Comparison of ENCODE assay signal across 24 cellular contexts in the genomic region with DNA sequence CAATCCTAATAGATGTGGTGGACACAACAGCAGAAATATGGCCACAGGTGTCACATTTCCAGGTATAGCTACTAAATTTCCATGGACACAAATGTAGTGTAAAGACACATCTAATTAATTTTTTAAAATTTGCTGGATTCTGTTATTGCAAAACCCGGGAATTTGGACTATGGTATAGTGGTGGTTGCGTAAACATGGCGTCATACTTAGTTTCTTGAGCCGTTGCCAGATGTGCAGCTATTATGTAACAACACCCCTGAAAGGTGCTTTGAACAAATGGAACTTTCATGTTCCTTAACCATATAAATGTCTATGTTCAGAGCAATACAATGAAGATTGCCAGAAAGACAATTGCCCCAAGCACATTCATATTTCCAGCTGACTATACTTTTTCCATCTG.
"Had no signal": no experiment of that assay in that cellular context is flagged by ENCODE, and none has a peak within 500 bp of the region (broad histone marks: within the 10 kb centered on the region; RNA-seq: fewer than 3 reads in every experiment).

No MANE protein-coding gene starts in this region.

- H3K27me3 ChIP-seq: dorsolateral prefrontal cortex, gastroesophageal sphincter, heart left ventricle, thyroid gland had no signal

- H3K27ac Mint-ChIP-seq: activated naive CD4-positive, alpha-beta T cell treated with anti-CD3 and anti-CD28 coated beads, Interleukin-2, amount 50 U/mL, for 24 hours; activated T-cell treated with anti-CD3 and anti-CD28 coated beads, Interleukin-2, amount 50 U/mL, for 72 hours; endodermal cell; memory B cell; naive B cell had no signal

- DNase-seq: activated CD4-positive, alpha-beta T cell treated with anti-CD3 and anti-CD28 coated beads for 1 hour; activated CD4-positive, alpha-beta T cell treated with anti-CD3 and anti-CD28 coated beads, Interleukin-2, amount 50 U/mL, for 4 hours; activated gamma-delta T cell; activated T-cell treated with anti-CD3 and anti-CD28 coated beads, Interleukin-2, amount 50 U/mL, for 72 hours; amniotic stem cell; caudate nucleus; dorsolateral prefrontal cortex; endodermal cell; erythroblast; heart left ventricle; kidney glomerular epithelial cell; left ventricle myocardium inferior; mucosa of descending colon; naive B cell; retina; stimulated activated CD8-positive, alpha-beta memory T cell treated with anti-CD3 and anti-CD28 coated beads, Interleukin-4, amount 100 ng/mL, for 48 hours; stimulated activated naive CD4-positive, alpha-beta T cell treated with Interleukin-2 at 50 U/mL for 16 hours; thyroid gland; WERI-Rb-1 had no signal

- H3K36me3 ChIP-seq: gastroesophageal sphincter, heart left ventricle, left ventricle myocardium inferior, thyroid gland had no signal

- H3K36me3 Mint-ChIP-seq: activated naive CD4-positive, alpha-beta T cell treated with anti-CD3 and anti-CD28 coated beads, Interleukin-2, amount 50 U/mL, for 24 hours; memory B cell; naive B cell had no signal

- H3K9me3 Mint-ChIP-seq: activated naive CD4-positive, alpha-beta T cell treated with anti-CD3 and anti-CD28 coated beads, Interleukin-2, amount 50 U/mL, for 24 hours; activated T-cell treated with anti-CD3 and anti-CD28 coated beads, Interleukin-2, amount 50 U/mL, for 72 hours; endodermal cell; memory B cell; neural crest cell had no signal

- H3K4me3 ChIP-seq: dorsolateral prefrontal cortex, gastroesophageal sphincter, heart left ventricle, left ventricle myocardium inferior, mucosa of descending colon, thyroid gland had no signal

- FAIRE-seq: colon had no signal

- ATAC-seq: activated T-cell treated with anti-CD3 and anti-CD28 coated beads, Interleukin-2, amount 50 U/mL, for 72 hours; gastroesophageal sphincter; heart left ventricle; mucosa of descending colon had no signal
